In the genomic region with DNA sequence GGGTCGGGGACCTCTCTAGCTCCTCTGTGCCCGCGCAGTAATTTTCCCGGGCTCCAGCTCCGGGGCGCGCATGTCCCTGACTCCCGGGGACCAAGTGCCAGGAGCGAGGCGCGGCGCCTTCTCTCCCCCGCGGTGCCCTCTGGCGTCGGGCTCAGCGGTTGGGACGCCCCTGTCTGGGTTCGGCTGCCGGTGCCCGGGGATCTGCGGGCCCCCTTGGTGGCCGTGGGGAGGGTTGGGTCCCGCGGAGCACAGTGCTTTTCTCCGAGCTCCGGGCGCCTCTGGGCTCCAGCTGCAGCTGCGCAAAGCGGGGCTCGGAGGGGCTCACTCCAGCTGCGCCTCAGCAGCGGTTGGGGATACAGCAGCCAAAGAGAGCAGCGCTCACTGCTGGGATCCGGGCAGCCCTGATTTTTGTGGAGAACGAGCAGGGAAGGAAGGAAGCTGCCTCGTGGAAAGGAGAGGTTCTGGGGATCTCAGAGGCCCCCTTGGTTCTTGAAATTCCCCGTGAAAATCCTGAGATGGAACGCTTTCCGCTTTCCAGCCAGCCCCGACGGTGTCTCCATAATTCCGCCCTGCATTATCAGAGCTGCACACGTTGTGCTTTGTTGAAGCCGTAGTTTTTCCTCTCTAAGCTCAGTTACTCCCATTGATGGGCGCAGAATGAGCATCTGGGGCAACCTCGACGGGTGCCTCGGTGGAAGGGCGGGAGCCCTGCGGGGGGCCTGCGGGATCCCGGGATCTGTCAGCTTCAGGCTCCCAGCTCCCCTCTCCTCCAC, we compare ENCODE assay signal across 9 cellular contexts. TPM values are rescaled to one million over a fixed set of nuclear protein-coding genes. Genes with fewer than 3 reads are reported as not detected.
DNase-seq lines count a peak whose midpoint lies in the region; ATAC-seq, FAIRE-seq and TF ChIP-seq lines count a peak whose summit lies in the region.
"Had no signal": no experiment of that assay in that cellular context is flagged by ENCODE, and none has a peak within 500 bp of the region (broad histone marks: within the 10 kb centered on the region; RNA-seq: fewer than 3 reads in every experiment).

No MANE protein-coding gene starts in this region.

- DNase-seq in activated T-cell treated with anti-CD3 and anti-CD28 coated beads, Interleukin-2, amount 50 U/mL, for 24 hours, result peak; percentile 40
- DNase-seq in activated T-cell treated with anti-CD3 and anti-CD28 coated beads for 4 hours, result no peak
- peak; percentile 31 for DNase-seq in MCF 10A (ENCODE audit: unreplicated experiment)
- DNase-seq in lower lobe of right lung, result peak; percentile 58
- peak; percentile 44 for DNase-seq in urothelium cell line (ENCODE audit: low spot score)
- DNase-seq in NCI-H524 treated with DMSO at 0.1 percent for 48 hours (lab: John Stamatoyannopoulos, UW), result no peak
- no peak for DNase-seq in Ammon's horn (ENCODE audit: low spot score)

- H3K36me3 Mint-ChIP-seq in activated T-cell treated with anti-CD3 and anti-CD28 coated beads, Interleukin-2, amount 50 U/mL, for 24 hours (ENCODE audit: low read depth), result no peaks in the 10 kb centered on the region
- peaks cover 12% of the 10 kb centered on the region for H3K36me3 Mint-ChIP-seq in MCF 10A (ENCODE audit: insufficient read depth, unreplicated experiment)

- ATAC-seq in lower lobe of right lung, result peak; percentile 36 to 59
- ATAC-seq in GM19452 (IDR thresholded peaks at IDR 0.05; ENCODE audit: unreplicated experiment), result no peak
- ATAC-seq: SK-N-SH treated with all-trans-retinoic acid at 6 μM for 48 hours had no signal

- peak overlapping the region; percentile 33 for H3K4me3 Mint-ChIP-seq in activated T-cell treated with anti-CD3 and anti-CD28 coated beads, Interleukin-2, amount 50 U/mL, for 24 hours
- peak overlapping the region; percentile 83 for H3K4me3 Mint-ChIP-seq in MCF 10A (ENCODE audit: unreplicated experiment)

- no peak overlapping the region for H3K27ac Mint-ChIP-seq in activated T-cell treated with anti-CD3 and anti-CD28 coated beads, Interleukin-2, amount 50 U/mL, for 24 hours
- H3K27ac Mint-ChIP-seq in MCF 10A (ENCODE audit: low read depth, unreplicated experiment), result peak overlapping the region; percentile 96

- FAIRE-seq in urothelium cell line (lab: Jason Lieb, UNC), result no peak

- peaks cover 44% of the 10 kb centered on the region for H3K27me3 ChIP-seq in lower lobe of right lung (ENCODE audit: low read depth)

- peaks cover 84% of the 10 kb centered on the region for H3K27me3 Mint-ChIP-seq in activated T-cell treated with anti-CD3 and anti-CD28 coated beads, Interleukin-2, amount 50 U/mL, for 24 hours
- no peaks in the 10 kb centered on the region for H3K27me3 Mint-ChIP-seq in MCF 10A (ENCODE audit: insufficient read depth, unreplicated experiment)

- intact Hi-C loops in MCF 10A (cut with micrococcal nuclease), result loop anchor here (1.0 to 10.0 kb wide), 5 partner anchors 59 to 251 kb away; no protein-coding TSS in a partner anchor
- intact Hi-C loops in lower lobe of right lung (cut with DNase I), result no loop called here

- peaks cover 22% of the 10 kb centered on the region for H3K4me1 Mint-ChIP-seq in activated T-cell treated with anti-CD3 and anti-CD28 coated beads, Interleukin-2, amount 50 U/mL, for 24 hours (ENCODE audit: low read depth)
- H3K4me1 Mint-ChIP-seq in MCF 10A (ENCODE audit: insufficient read depth, unreplicated experiment), result peaks cover 36% of the 10 kb centered on the region

- TF ChIP-seq CTCF in MCF 10A (IDR thresholded peaks at IDR 0.05; ENCODE audit: unreplicated experiment), result no peak
- no peak for TF ChIP-seq CTCF in lower lobe of right lung (IDR thresholded peaks at IDR 0.05)

- POLR2A ChIA-PET in MCF 10A (lab: Yijun Ruan, JAX), result interaction anchor here (0.6 to 9.2 kb wide), 35 partner anchors 8 to 457 kb away, joined by 3 to 246 read pairs (median 5); partner anchors contain the start of gene PCMT1

- peaks cover 28% of the 10 kb centered on the region for H3K4me1 ChIP-seq in lower lobe of right lung

- H3K9me3 Mint-ChIP-seq in activated T-cell treated with anti-CD3 and anti-CD28 coated beads, Interleukin-2, amount 50 U/mL, for 24 hours, result no peaks in the 10 kb centered on the region
- H3K9me3 Mint-ChIP-seq in MCF 10A (ENCODE audit: unreplicated experiment), result no peaks in the 10 kb centered on the region

- peak overlapping the region; percentile 60 for H3K4me3 ChIP-seq in lower lobe of right lung

- no peaks in the 10 kb centered on the region for H3K36me3 ChIP-seq in lower lobe of right lung

- H3K9me3 ChIP-seq in lower lobe of right lung, result no peaks in the 10 kb centered on the region

- no TSS peak for BruUV-seq in MCF 10A (replicated peaks; lab: Mats Ljungman, UMichigan)

- H3K27ac ChIP-seq in lower lobe of right lung, result peak overlapping the region; percentile 31

- CTCF ChIA-PET in MCF 10A (lab: Yijun Ruan, JAX), result interaction anchor here (0.8 to 2.7 kb wide), 18 partner anchors 10 to 251 kb away, joined by 3 to 14 read pairs (median 5); no protein-coding TSS in a partner anchor

RNA-seq across cellular contexts. Expression of gene PPP1R14C, which starts 0.9 kb away (rescaled TPM):
- total RNA-seq in MCF 10A (2022) (32.0 and 38.7 TPM in 2 replicates), lower lobe of right lung (15.4 TPM)

Comparison
In these comparisons a context has a peak if more than half of its experiments do, and no peak if none do; other contexts are left out.
1. DNase-seq: peak in activated T-cell treated with anti-CD3 and anti-CD28 coated beads, Interleukin-2, amount 50 U/mL, for 24 hours (single experiment), MCF 10A (single experiment), lower lobe of right lung (single experiment) and urothelium cell line (single experiment); none in activated T-cell treated with anti-CD3 and anti-CD28 coated beads for 4 hours (single experiment), NCI-H524 treated with DMSO at 0.1 percent for 48 hours (single experiment) and Ammon's horn (single experiment).